In genomic region chr3:190385835-190386688, GRCh38 we compare ENCODE assay signal across 10 cellular contexts. TPM values are rescaled to one million over a fixed set of nuclear protein-coding genes. Genes with fewer than 3 reads are reported as not detected.
DNase-seq lines count a peak whose midpoint lies in the region; ATAC-seq and TF ChIP-seq lines count a peak whose summit lies in the region.
"Had no signal": no experiment of that assay in that cellular context is flagged by ENCODE, and none has a peak within 500 bp of the region (broad histone marks: within the 10 kb centered on the region; RNA-seq: fewer than 3 reads in every experiment).

No MANE protein-coding gene starts in this region.

- intact Hi-C loops in adrenal gland (cut with DNase I), result loop anchor here in 1 of 2 donors (10.0 kb wide), 1 partner anchor 61 kb away; the partner anchor contains the start of gene CLDN1
- intact Hi-C loops in vagina (cut with DNase I), result no loop called here

- 41 to 61% (median 53%) methylated on average over 8 of the region's 8 CpGs for WGBS in adrenal gland, 4 donors

- H3K4me3 ChIP-seq in adrenal gland (no peak overlapping the region), kidney epithelial cell (ENCODE audit: low read depth, low read length) (peak overlapping the region; percentile 15), vagina (no peak overlapping the region)

- H3K9me3 ChIP-seq in adrenal gland (replicated peaks in 1 of 3) (no peaks in the 10 kb centered on the region), vagina (no peaks in the 10 kb centered on the region)

- H3K4me1 ChIP-seq in adrenal gland (replicated peaks in 1 of 2) (peaks cover 0 to 3% of the 10 kb centered on the region in 2 donors), vagina (no peaks in the 10 kb centered on the region)

- H3K27me3 ChIP-seq in adrenal gland (no peaks in the 10 kb centered on the region), kidney epithelial cell (ENCODE audit: control insufficient read depth, insufficient read depth, low read length) (no peaks in the 10 kb centered on the region), vagina (no peaks in the 10 kb centered on the region)

- TF ChIP-seq CTCF in adrenal gland (IDR thresholded peaks at IDR 0.05) (no peak), kidney epithelial cell (IDR thresholded peaks at IDR 0.05; ENCODE audit: insufficient read depth, low read length, poor library complexity, severe bottlenecking) (no peak), GM20000 (IDR thresholded peaks at IDR 0.05; ENCODE audit: extremely low read depth, missing control alignments) (no peak), vagina (IDR thresholded peaks at IDR 0.05) (no peak)

- H3K36me3 ChIP-seq in adrenal gland (replicated peaks in 1 of 2) (no peaks in the 10 kb centered on the region), kidney epithelial cell (ENCODE audit: control insufficient read depth, insufficient read depth, low read length) (no peaks in the 10 kb centered on the region), vagina (no peaks in the 10 kb centered on the region)

- ATAC-seq in GM19328 (IDR thresholded peaks at IDR 0.05; ENCODE audit: unreplicated experiment), result no peak
- ATAC-seq: activated CD8-positive, alpha-beta T cell treated with anti-CD3 and anti-CD28 coated beads for 36 hours had no signal

- peak in 1 of 2 donors; percentile 44 for TF ChIP-seq POLR2A in adrenal gland (IDR thresholded peaks at IDR 0.05)
- no peak for TF ChIP-seq POLR2A in vagina (IDR thresholded peaks at IDR 0.05)

- H3K27ac ChIP-seq in adrenal gland (peak overlapping the region in 1 of 5 donors; percentile 10), vagina (no peak overlapping the region)

- DNase-seq in AG08396 (ENCODE audit: low spot score) (peak; percentile 60), HuH-7 (ENCODE audit: low spot score) (peak; percentile 5), adrenal gland (peak in 4 of 7 donors; percentile 28 to 70 (median 50)), kidney epithelial cell (ENCODE audit: low read depth) (peak; percentile 94), GM20000 (ENCODE audit: low spot score) (no peak), vagina (ENCODE audit: extremely low spot score in 2 of 2) (no peak), NCI-H82 treated with DMSO at 0.1 percent for 48 hours (lab: John Stamatoyannopoulos, UW; ENCODE audit: unreplicated experiment) (no peak)
- DNase-seq: activated CD8-positive, alpha-beta T cell treated with anti-CD3 and anti-CD28 coated beads for 36 hours; NCI-H524 had no signal

RNA-seq across cellular contexts. Expression of gene CLDN16, which starts 1.9 kb away (rescaled TPM):
- total RNA-seq in adrenal gland (1 to 10 TPM in 4 of 8 donors, under 1 TPM in 4; 0.49 to 2.9 (median 0.97) TPM), kidney epithelial cell (10.9 and 12.0 TPM in 2 replicates), vagina (0.49 TPM)
- under 1 TPM; 0.20 to 0.72 (median 0.33) TPM for polyA plus RNA-seq in adrenal gland
- total RNA-seq: activated CD8-positive, alpha-beta T cell treated with anti-CD3 and anti-CD28 coated beads for 36 hours had no signal

Comparison
In these comparisons a context has a peak if more than half of its experiments do, and no peak if none do; other contexts are left out.
1. DNase-seq: peak in AG08396 (single experiment), HuH-7 (single experiment), adrenal gland (4 of 7) and kidney epithelial cell (single experiment); none in GM20000 (single experiment), vagina (0 of 2) and NCI-H82 treated with DMSO at 0.1 percent for 48 hours (single experiment).